1 cellular context compared by ENCODE assay signal in genomic region chr13:40597735-40598365, GRCh38.
TF ChIP-seq lines count a peak whose summit lies in the region.

No MANE protein-coding gene starts in this region.

TF ChIP-seq in Ishikawa, 13 proteins besides CTCF, POLR2A, EP300 and RAD21 (continued from another document):
- TF ChIP-seq YY1 (IDR thresholded peaks at IDR 0.05; ENCODE audit: low read depth) (no peak), ZBTB7A (IDR thresholded peaks at IDR 0.05; ENCODE audit: low read depth) (no peak), TEAD4 (IDR thresholded peaks at IDR 0.05) (peak; percentile 48), TCF12 (IDR thresholded peaks at IDR 0.05; ENCODE audit: low read depth) (0 out of 2 replicates have a peak, but pooled peaks have one; percentile 19), TAF1 (IDR thresholded peaks at IDR 0.05; ENCODE audit: low read depth) (peak; percentile 38; the same call in 1 of the 2 replicates), REST (IDR thresholded peaks at IDR 0.05; ENCODE audit: low read depth) (no peak), FOXM1 (IDR thresholded peaks at IDR 0.05; ENCODE audit: borderline replicate concordance, low read depth) (no peak), CREB1 (IDR thresholded peaks at IDR 0.05; ENCODE audit: low read depth) (no peak)
